ENCODE assay signal across 15 cellular contexts in genomic region chr4:45701616-45702015, GRCh38.
"Had no signal": no experiment of that assay in that cellular context is flagged by ENCODE, and none has a peak within 500 bp of the region (broad histone marks: within the 10 kb centered on the region; RNA-seq: fewer than 3 reads in every experiment).

No MANE protein-coding gene starts in this region.

- DNase-seq: KBM-7, MV-4-11, NCI-H1048, NCI-H1436, NCI-H187, NCI-H2029 treated with DMSO at 0.1 percent for 48 hours, NCI-H2171, NCI-H226, NCI-H510A treated with DMSO at 0.1 percent for 48 hours, NCI-H526, Right ventricle myocardium superior, RPMI8226, SIG-M5 had no signal

- H3K27me3 ChIP-seq: SJSA1 had no signal

- H3K36me3 ChIP-seq: SJSA1 had no signal

- H3K27ac ChIP-seq: SJSA1, SK-N-MC had no signal

- H3K4me1 ChIP-seq: SJSA1 had no signal

- H3K4me3 ChIP-seq: SJSA1, SK-N-MC had no signal

- H3K9me3 ChIP-seq: SJSA1 had no signal
